Comparison of ENCODE assay signal across 9 cellular contexts in the genomic region with DNA sequence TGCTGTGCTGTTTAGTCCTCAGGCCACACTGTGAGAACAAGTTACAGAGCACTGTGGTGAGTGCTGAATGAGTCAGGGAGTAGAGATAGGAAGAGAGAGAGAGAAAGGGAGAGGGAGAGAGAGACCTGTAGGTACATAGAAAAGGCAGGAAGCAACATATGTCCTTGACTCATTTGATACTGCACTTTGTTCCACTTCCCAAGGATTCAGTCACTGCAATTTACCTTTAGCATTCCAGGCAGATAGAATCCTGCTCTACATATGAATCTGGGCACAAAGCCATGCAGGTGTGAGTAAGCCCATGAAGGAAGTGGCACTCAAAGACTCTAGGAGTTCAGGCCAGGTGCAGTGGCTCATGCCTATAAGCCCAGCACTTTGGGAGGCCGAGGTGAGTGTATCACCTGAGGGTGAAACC. TPM values are rescaled to one million over a fixed set of nuclear protein-coding genes. Genes with fewer than 3 reads are reported as not detected.
DNase-seq lines count a peak whose midpoint lies in the region; ATAC-seq and TF ChIP-seq lines count a peak whose summit lies in the region.
"Had no signal": no experiment of that assay in that cellular context is flagged by ENCODE, and none has a peak within 500 bp of the region (broad histone marks: within the 10 kb centered on the region; RNA-seq: fewer than 3 reads in every experiment).

No MANE protein-coding gene starts in this region.

- H3K4me1 ChIP-seq in smooth muscle cell (ENCODE audit: low read depth) = no peaks in the 10 kb centered on the region

- H3K27ac ChIP-seq in smooth muscle cell (ENCODE audit: low read depth) = peak overlapping the region; percentile 80
- H3K27ac ChIP-seq in WERI-Rb-1 = no peak overlapping the region

- H3K9me3 ChIP-seq in smooth muscle cell (replicated peaks; ENCODE audit: low read depth) (no peaks in the 10 kb centered on the region), WERI-Rb-1 (ENCODE audit: severe bottlenecking) (no peaks in the 10 kb centered on the region)

- peaks cover 6% of the 10 kb centered on the region for H3K36me3 Mint-ChIP-seq in central memory CD8-positive, alpha-beta T cell (ENCODE audit: insufficient read depth)

- no peaks in the 10 kb centered on the region for H3K9me3 Mint-ChIP-seq in central memory CD8-positive, alpha-beta T cell

- peaks cover 52% of the 10 kb centered on the region for H3K4me1 Mint-ChIP-seq in central memory CD8-positive, alpha-beta T cell

- TF ChIP-seq CTCF in smooth muscle cell (IDR thresholded peaks at IDR 0.05; ENCODE audit: borderline replicate concordance, insufficient read depth, poor library complexity, severe bottlenecking) = no peak
- TF ChIP-seq CTCF in WERI-Rb-1 (IDR thresholded peaks at IDR 0.05; ENCODE audit: low read depth, low read length) = no peak

- peak overlapping the region; percentile 83 for H3K27ac Mint-ChIP-seq in central memory CD8-positive, alpha-beta T cell (ENCODE audit: low read depth)

- no peak overlapping the region for H3K4me2 ChIP-seq in smooth muscle cell

- H3K4me3 ChIP-seq in smooth muscle cell (no peak overlapping the region), WERI-Rb-1 (ENCODE audit: low read depth, low read length) (no peak overlapping the region)

- no peak overlapping the region for H3K9ac ChIP-seq in smooth muscle cell (ENCODE audit: low read depth)

- H3F3A ChIP-seq in smooth muscle cell (ENCODE audit: low read depth) = no peaks in the 10 kb centered on the region

- no peak for DNase-seq in activated CD4-positive, CD25-positive, alpha-beta regulatory T cell treated with anti-CD3 and anti-CD28 coated beads, Interleukin-2, amount 50 U/mL, for 72 hours
- DNase-seq in NCI-H345 treated with DMSO at 0.1 percent for 48 hours (lab: John Stamatoyannopoulos, UW; ENCODE audit: unreplicated experiment) (peak; percentile 77), smooth muscle cell (lab: John Stamatoyannopoulos, UW; ENCODE audit: unreplicated experiment) (no peak), NCI-H524 treated with DMSO at 0.1 percent for 48 hours (lab: John Stamatoyannopoulos, UW) (no peak), WERI-Rb-1 (no peak)
- no peak for DNase-seq in central memory CD8-positive, alpha-beta T cell (ENCODE audit: low spot score in 2 of 2)
- DNase-seq: NCI-H446 had no signal

- no peaks in the 10 kb centered on the region for H3K36me3 ChIP-seq in smooth muscle cell (ENCODE audit: low read depth)
- no peaks in the 10 kb centered on the region for H3K36me3 ChIP-seq in WERI-Rb-1

- H4K20me1 ChIP-seq in smooth muscle cell (ENCODE audit: low read depth) = no peaks in the 10 kb centered on the region

- 74% methylated on average over 1 of the region's 1 CpG for WGBS in smooth muscle cell (ENCODE audit: low lambda C conversion rate)

- no peak overlapping the region for H2AFZ ChIP-seq in smooth muscle cell (ENCODE audit: low read depth)

- no peaks in the 10 kb centered on the region for H3K27me3 ChIP-seq in smooth muscle cell (ENCODE audit: low read depth)
- no peaks in the 10 kb centered on the region for H3K27me3 ChIP-seq in WERI-Rb-1 (ENCODE audit: insufficient read depth, low read depth, severe bottlenecking)

- H3K79me2 ChIP-seq in smooth muscle cell (ENCODE audit: low read depth) = no peaks in the 10 kb centered on the region

- peak; percentile 33 to 46 for ATAC-seq in activated CD4-positive, CD25-positive, alpha-beta regulatory T cell treated with anti-CD3 and anti-CD28 coated beads, Interleukin-2, amount 50 U/mL, for 24 hours
- ATAC-seq in central memory CD8-positive, alpha-beta T cell (replicated peaks; ENCODE audit: extremely low read depth, poor library complexity, severe bottlenecking) = no peak
- no peak for ATAC-seq in GM18502 (IDR thresholded peaks at IDR 0.05; ENCODE audit: poor library complexity, unreplicated experiment)

- H3K4me3 Mint-ChIP-seq in central memory CD8-positive, alpha-beta T cell = peak overlapping the region; percentile 86

- H3K27me3 Mint-ChIP-seq in central memory CD8-positive, alpha-beta T cell = no peaks in the 10 kb centered on the region

RNA-seq across cellular contexts. Expression of a gene that starts 1.0 kb away (rescaled TPM):
- total RNA-seq in smooth muscle cell = 7.9 and 9.8 TPM in 2 replicates
- polyA plus RNA-seq in smooth muscle cell = 1.0 and 4.8 TPM in 2 replicates

Comparison
In these comparisons a context has a peak if more than half of its experiments do, and no peak if none do; other contexts are left out.
1. ATAC-seq: peak in activated CD4-positive, CD25-positive, alpha-beta regulatory T cell treated with anti-CD3 and anti-CD28 coated beads, Interleukin-2, amount 50 U/mL, for 24 hours (2 of 2); none in central memory CD8-positive, alpha-beta T cell (single experiment) and GM18502 (single experiment).